Comparison of ENCODE assay signal across 16 cellular contexts in the genomic region with DNA sequence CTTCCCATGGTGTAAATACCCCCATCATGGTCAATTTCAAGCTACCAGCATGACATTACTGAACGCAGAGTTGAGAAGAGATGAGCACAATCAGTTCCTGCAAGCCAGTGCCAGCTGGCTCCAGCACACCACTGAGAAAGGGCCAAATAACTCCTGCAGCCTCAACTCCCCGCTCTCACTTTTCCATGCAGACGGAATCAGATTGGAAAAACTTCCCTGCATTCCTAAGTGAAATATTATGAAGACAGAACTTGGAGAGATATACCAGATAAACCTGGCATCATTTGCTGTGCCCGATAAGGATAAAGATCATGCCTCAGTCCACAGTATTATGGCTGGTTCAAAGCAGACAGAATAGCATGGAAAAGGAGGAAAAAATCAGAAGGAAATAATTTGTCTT. TPM values are rescaled to one million over a fixed set of nuclear protein-coding genes. Genes with fewer than 3 reads are reported as not detected.
DNase-seq lines count a peak whose midpoint lies in the region; ATAC-seq and TF ChIP-seq lines count a peak whose summit lies in the region.
"Had no signal": no experiment of that assay in that cellular context is flagged by ENCODE, and none has a peak within 500 bp of the region (broad histone marks: within the 10 kb centered on the region; RNA-seq: fewer than 3 reads in every experiment).

No MANE protein-coding gene starts in this region.

- H3K9me3 ChIP-seq in lower lobe of right lung (no peaks in the 10 kb centered on the region), skeletal muscle tissue (ENCODE audit: control insufficient read depth in 3 of 3, low read length in 3 of 3) (no peaks in the 10 kb centered on the region)

- H3K27me3 Mint-ChIP-seq in activated naive CD8-positive, alpha-beta T cell treated with anti-CD3 and anti-CD28 coated beads for 36 hours = peaks cover 13% of the 10 kb centered on the region

- no peaks in the 10 kb centered on the region for H3K36me3 ChIP-seq in lower lobe of right lung
- H3K36me3 ChIP-seq in skeletal muscle tissue (ENCODE audit: control insufficient read depth in 3 of 3, insufficient read depth in 3 of 3, low read length in 3 of 3) = no peaks in the 10 kb centered on the region

- H3K27ac Mint-ChIP-seq in activated naive CD8-positive, alpha-beta T cell treated with anti-CD3 and anti-CD28 coated beads for 36 hours = no peak overlapping the region
- H3K27ac Mint-ChIP-seq: activated CD8-positive, alpha-beta memory T cell treated with anti-CD3 and anti-CD28 coated beads, Interleukin-2, amount 10 ng/mL, durations not matched to agents 7 days and 5 days; WTC11 had no signal

- intact Hi-C loops in lower lobe of right lung (cut with DNase I) = no loop called here

- H3K27me3 ChIP-seq in lower lobe of right lung (ENCODE audit: low read depth) (no peaks in the 10 kb centered on the region), skeletal muscle tissue (ENCODE audit: control insufficient read depth in 3 of 3, insufficient read depth in 3 of 3, low read length in 3 of 3) (no peaks in the 10 kb centered on the region)

- H3K36me3 Mint-ChIP-seq in activated naive CD8-positive, alpha-beta T cell treated with anti-CD3 and anti-CD28 coated beads for 36 hours = no peaks in the 10 kb centered on the region
- H3K36me3 Mint-ChIP-seq: activated CD8-positive, alpha-beta memory T cell treated with anti-CD3 and anti-CD28 coated beads, Interleukin-2, amount 10 ng/mL, durations not matched to agents 7 days and 5 days; WTC11 had no signal

- H3K4me3 Mint-ChIP-seq in activated naive CD8-positive, alpha-beta T cell treated with anti-CD3 and anti-CD28 coated beads for 36 hours = no peak overlapping the region
- H3K4me3 Mint-ChIP-seq: activated CD8-positive, alpha-beta memory T cell treated with anti-CD3 and anti-CD28 coated beads, Interleukin-2, amount 10 ng/mL, durations not matched to agents 7 days and 5 days; WTC11 had no signal

- ATAC-seq in lower lobe of right lung (peak; percentile 44 to 60), GM21825 (IDR thresholded peaks at IDR 0.05; ENCODE audit: unreplicated experiment) (no peak), GM18505 (IDR thresholded peaks at IDR 0.05; ENCODE audit: unreplicated experiment) (no peak)
- ATAC-seq: activated CD8-positive, alpha-beta memory T cell treated with anti-CD3 and anti-CD28 coated beads, Interleukin-2, amount 10 ng/mL, durations not matched to agents 7 days and 5 days; WTC11 had no signal

- H3K4me3 ChIP-seq in coronary artery = peak overlapping the region; percentile 34
- H3K4me3 ChIP-seq in lower lobe of right lung = no peak overlapping the region
- H3K4me3 ChIP-seq in skeletal muscle tissue (ENCODE audit: low read length in 3 of 3) = peak overlapping the region in 1 of 3 donors; percentile 25
- H3K4me3 ChIP-seq: PC-9 had no signal

- no peaks in the 10 kb centered on the region for H3K9me3 Mint-ChIP-seq in activated naive CD8-positive, alpha-beta T cell treated with anti-CD3 and anti-CD28 coated beads for 36 hours

- H3K4me1 ChIP-seq in lower lobe of right lung = peaks cover 32% of the 10 kb centered on the region
- H3K4me1 ChIP-seq in skeletal muscle tissue (ENCODE audit: control insufficient read depth in 3 of 3, insufficient read depth in 3 of 3, low read length in 3 of 3) = peaks cover 24 to 41% (median 32%) of the 10 kb centered on the region in 3 donors

- H3K9ac ChIP-seq in skeletal muscle tissue (ENCODE audit: low read depth in 1 of 3, low read length in 3 of 3) = peak overlapping the region in 2 of 3 donors; percentile 40 to 51

- DNase-seq in Ammon's horn (ENCODE audit: low spot score) = peak; percentile 21
- no peak for DNase-seq in coronary artery (ENCODE audit: low spot score)
- no peak for DNase-seq in lower lobe of right lung
- DNase-seq in HUDEP-2 (lab: John Stamatoyannopoulos, UW; ENCODE audit: unreplicated experiment in 76 of 76) = no peak
- DNase-seq in activated naive CD8-positive, alpha-beta T cell treated with anti-CD3 and anti-CD28 coated beads for 36 hours = no peak
- DNase-seq: activated CD8-positive, alpha-beta memory T cell treated with anti-CD3 and anti-CD28 coated beads, Interleukin-2, amount 10 ng/mL, durations not matched to agents 7 days and 5 days; activated gamma-delta T cell treated with Interleukin-2 at 50 U/mL for 16 hours; effector CD8-positive, alpha-beta T cell; NCI-H1930; NCI-H524; occipital lobe; PC-9 had no signal

- H3K4me1 Mint-ChIP-seq in activated naive CD8-positive, alpha-beta T cell treated with anti-CD3 and anti-CD28 coated beads for 36 hours = no peaks in the 10 kb centered on the region
- H3K4me1 Mint-ChIP-seq: activated CD8-positive, alpha-beta memory T cell treated with anti-CD3 and anti-CD28 coated beads, Interleukin-2, amount 10 ng/mL, durations not matched to agents 7 days and 5 days; WTC11 had no signal

- TF ChIP-seq POLR2A in GM18505 (IDR thresholded peaks at IDR 0.05; ENCODE audit: borderline replicate concordance, extremely low read depth, insufficient read depth, insufficient read length) = no peak

- TF ChIP-seq CTCF in coronary artery (IDR thresholded peaks at IDR 0.05) = no peak
- TF ChIP-seq CTCF in lower lobe of right lung (IDR thresholded peaks at IDR 0.05) = no peak

- H3K27ac ChIP-seq in coronary artery (peak overlapping the region; percentile 32 to 70), lower lobe of right lung (no peak overlapping the region), skeletal muscle tissue (ENCODE audit: low read depth, low read length) (peak overlapping the region; percentile 70)
- H3K27ac ChIP-seq: PC-9 had no signal

RNA-seq across cellular contexts. Expression of a gene that starts 56.7 kb away (rescaled TPM):
- total RNA-seq in lower lobe of right lung = 17.4 TPM
- total RNA-seq in skeletal muscle tissue = 19.3 TPM
- not detected for total RNA-seq in activated naive CD8-positive, alpha-beta T cell treated with anti-CD3 and anti-CD28 coated beads for 36 hours
- total RNA-seq: activated CD8-positive, alpha-beta memory T cell treated with anti-CD3 and anti-CD28 coated beads, Interleukin-2, amount 10 ng/mL, durations not matched to agents 7 days and 5 days had no signal

Comparison
In these comparisons a context has a peak if more than half of its experiments do, and no peak if none do; other contexts are left out.
1. ATAC-seq: peak in lower lobe of right lung (2 of 2); none in GM21825 (single experiment) and GM18505 (single experiment).
2. RNA of a gene that starts 56.7 kb away (total RNA-seq): 19.3 TPM in skeletal muscle tissue (single experiment) and 17.4 TPM in lower lobe of right lung (single experiment); not detected in activated naive CD8-positive, alpha-beta T cell treated with anti-CD3 and anti-CD28 coated beads for 36 hours; every median in the first group is over 10 times any median in the second.